Comparison of ENCODE assay signal across 20 cellular contexts in genomic region chr5:156178117-156178516, GRCh38.
DNase-seq lines count a peak whose midpoint lies in the region; ATAC-seq, FAIRE-seq and TF ChIP-seq lines count a peak whose summit lies in the region.
"Had no signal": no experiment of that assay in that cellular context is flagged by ENCODE, and none has a peak within 500 bp of the region (broad histone marks: within the 10 kb centered on the region; RNA-seq: fewer than 3 reads in every experiment).

No MANE protein-coding gene starts in this region.

- no peak overlapping the region for H2AFZ ChIP-seq in IMR-90 (replicated peaks; ENCODE audit: low read length, poor library complexity)

- CTCF ChIA-PET in A549 (lab: Yijun Ruan, JAX), result no interaction called here
- CTCF ChIA-PET in IMR-90 (lab: Yijun Ruan, JAX), result no interaction called here

- no peak overlapping the region for H3K23ac ChIP-seq in IMR-90 (ENCODE audit: low read depth, low read length)

- in situ Hi-C loops in IMR-90 (cut with MboI; ENCODE audit: low sequenced_read_pairs), result no loop called here

- no peaks in the 10 kb centered on the region for H4K20me1 ChIP-seq in IMR-90 (ENCODE audit: insufficient read depth, low read length)

- H3K4me1 ChIP-seq in A549, result peaks cover 26% of the 10 kb centered on the region
- no peaks in the 10 kb centered on the region for H3K4me1 ChIP-seq in IMR-90 (ENCODE audit: control insufficient read depth, insufficient read depth, low read length)

- no peak overlapping the region for H2AK5ac ChIP-seq in IMR-90 (ENCODE audit: low read depth, low read length)

- TF ChIP-seq RAD21 in A549 (conservative IDR thresholded peaks at IDR 0.05 in 1 of 2, IDR thresholded peaks at IDR 0.05 in 1 of 2), result no peak
- no peak for TF ChIP-seq RAD21 in IMR-90 (IDR thresholded peaks at IDR 0.05; ENCODE audit: low read length)

- WGBS in A549 (ENCODE audit: missing lambda C conversion rate), result 85% methylated on average over 5 of the region's 5 CpGs
- no CpG with 5 or more reads among the region's 5 CpGs for WGBS in IMR-90 (ENCODE audit: extremely low coverage in 2 of 2, insufficient read length in 1 of 2), 2 experiments

- no peak overlapping the region for H2BK20ac ChIP-seq in IMR-90 (ENCODE audit: low read depth, low read length)

- no peak overlapping the region for H3K56ac ChIP-seq in IMR-90 (ENCODE audit: extremely low read depth, insufficient read depth, low read length)

- H3K4me3 ChIP-seq in A549 (no peak overlapping the region), IMR-90 (ENCODE audit: insufficient read depth, low read depth, low read length) (no peak overlapping the region), fibroblast of mammary gland (ENCODE audit: control insufficient read depth, low read depth, low read length) (no peak overlapping the region)

- H2AK9ac ChIP-seq in IMR-90 (replicated peaks; ENCODE audit: low read depth, low read length, poor library complexity), result no peak overlapping the region

- no peak overlapping the region for H2BK15ac ChIP-seq in IMR-90 (ENCODE audit: low read depth, low read length)

- POLR2A ChIA-PET in A549 (lab: Yijun Ruan, JAX) (no interaction called here), IMR-90 (lab: Charles Lee; ENCODE audit: unreplicated experiment) (no interaction called here)

- H3K27ac ChIP-seq in A549 (peak overlapping the region in 1 of 2 experiments; percentile 70; a peak in 3 of 6 replicates), IMR-90 (ENCODE audit: insufficient read depth, low read length) (no peak overlapping the region), substantia nigra (ENCODE audit: low read depth, low read length, poor library complexity, severe bottlenecking) (no peak overlapping the region)

- dilution Hi-C loops in IMR-90 (cut with HindIII; ENCODE audit: low sequenced_read_pairs, unreplicated experiment), result no loop called here

- no peak overlapping the region for H3K4ac ChIP-seq in IMR-90 (ENCODE audit: low read depth, low read length)

- FAIRE-seq in A549 (lab: Jason Lieb, UNC), result peak; percentile 7
- FAIRE-seq: H1 had no signal

- ATAC-seq in A549 (no peak), IMR-90 (ENCODE audit: low read depth) (no peak)
- ATAC-seq: HCT116, Panc1 had no signal

- no peak overlapping the region for H3K4me2 ChIP-seq in A549
- H3K4me2 ChIP-seq in IMR-90 (ENCODE audit: low read depth, low read length), result no peak overlapping the region

- H3K9me3 ChIP-seq in A549, result peaks cover 28% of the 10 kb centered on the region
- H3K9me3 ChIP-seq in IMR-90 (ENCODE audit: control insufficient read depth, insufficient read depth, low read length), result no peaks in the 10 kb centered on the region

- no peak overlapping the region for H3K14ac ChIP-seq in IMR-90 (replicated peaks; ENCODE audit: low read depth, low read length)

- DNase-seq in A549 (ENCODE audit: low read depth in 1 of 2, low spot score in 1 of 2) (no peak), IMR-90 (peak; percentile 23), fibroblast of mammary gland (ENCODE audit: low read depth) (peak; percentile 3), left kidney (ENCODE audit: low read depth, low spot score) (peak; percentile 18), CD1c-positive myeloid dendritic cell (ENCODE audit: extremely low spot score) (no peak), substantia nigra (lab: John Stamatoyannopoulos, UW) (no peak)
- no peak for DNase-seq in NK-92 treated with Interleukin-12 subunit alpha and Interleukin-12 subunit beta, amount 100 ng/mL, for 24 hours (lab: John Stamatoyannopoulos, UW)
- DNase-seq: Calu3; CD4-positive, alpha-beta T cell; EL; KG1; NCI-H1092; NCI-H1436 treated with DMSO at 0.1 percent for 48 hours; NCI-H1930; NCI-H226; NCI-H510A treated with DMSO at 0.1 percent for 48 hours; NCI-H748 treated with DMSO at 0.1 percent for 48 hours had no signal

- TF ChIP-seq POLR2A in A549 (IDR thresholded peaks at IDR 0.05; ENCODE audit: low read length) (no peak), IMR-90 (IDR thresholded peaks at IDR 0.05; ENCODE audit: low read depth, low read length) (no peak)

- TF ChIP-seq CTCF in A549 (IDR thresholded peaks at IDR 0.05), result no peak
- no peak for TF ChIP-seq CTCF in IMR-90 (conservative IDR thresholded peaks at IDR 0.05; ENCODE audit: low read depth, low read length)
- TF ChIP-seq CTCF in fibroblast of mammary gland (conservative IDR thresholded peaks at IDR 0.05; ENCODE audit: control insufficient read depth, insufficient read depth, low read depth, low read length), result no peak

- no TSS peak for BruUV-seq in IMR-90 (replicated peaks; lab: Mats Ljungman, UMichigan)

- no peaks in the 10 kb centered on the region for H3K9me1 ChIP-seq in IMR-90 (ENCODE audit: insufficient read depth, low read length)

- no peak for TF ChIP-seq EP300 in A549 (IDR thresholded peaks at IDR 0.05)

- H3K9ac ChIP-seq in IMR-90 (ENCODE audit: low read depth, low read length), result no peak overlapping the region

- H4K91ac ChIP-seq in IMR-90 (ENCODE audit: insufficient read depth, low read depth, low read length), result no peak overlapping the region

- intact Hi-C loops in IMR-90 (cut with micrococcal nuclease), result loop anchor here (10.0 kb wide), 1 partner anchor 637 kb away; no protein-coding TSS in a partner anchor

- H2BK120ac ChIP-seq in IMR-90 (ENCODE audit: low read depth, low read length), result no peak overlapping the region

- no peak overlapping the region for H4K5ac ChIP-seq in IMR-90 (ENCODE audit: low read depth, low read length)

- H3K36me3 ChIP-seq in IMR-90 (ENCODE audit: control insufficient read depth, insufficient read depth, low read length), result no peaks in the 10 kb centered on the region

- no peak overlapping the region for H2BK5ac ChIP-seq in IMR-90 (ENCODE audit: low read depth, low read length, poor library complexity, severe bottlenecking)

- H3K27me3 ChIP-seq in IMR-90 (ENCODE audit: control insufficient read depth, insufficient read depth, low read length), result no peaks in the 10 kb centered on the region

- no peak overlapping the region for H3K18ac ChIP-seq in IMR-90 (ENCODE audit: low read depth, low read length)

- H4K8ac ChIP-seq in IMR-90 (ENCODE audit: low read depth in 2 of 2, low read length in 2 of 2), result no peak overlapping the region

- H3K79me1 ChIP-seq in IMR-90 (ENCODE audit: low read depth in 1 of 2, low read length in 2 of 2), result no peaks in the 10 kb centered on the region

TF ChIP-seq in A549, 52 proteins besides CTCF, POLR2A, EP300 and RAD21:
- no peak for TF ChIP-seq SREBF2 (IDR thresholded peaks at IDR 0.05)

TF ChIP-seq in IMR-90, 13 proteins besides CTCF, POLR2A, EP300 and RAD21:
- TF ChIP-seq MAFK (IDR thresholded peaks at IDR 0.05; ENCODE audit: low read depth, low read length) (no peak), ELK1 (IDR thresholded peaks at IDR 0.05; ENCODE audit: borderline replicate concordance, low read depth, low read length) (no peak), CEBPB (IDR thresholded peaks at IDR 0.05; ENCODE audit: low read depth, low read length) (no peak), NFE2L2 (IDR thresholded peaks at IDR 0.05; ENCODE audit: low read depth, low read length) (no peak), BHLHE40 (IDR thresholded peaks at IDR 0.05; ENCODE audit: low read depth, low read length) (no peak), SMC3 (IDR thresholded peaks at IDR 0.05; ENCODE audit: low read depth, low read length) (no peak), FOS (IDR thresholded peaks at IDR 0.05; ENCODE audit: low read depth, low read length) (no peak), RCOR1 (IDR thresholded peaks at IDR 0.05; ENCODE audit: insufficient replicate concordance, low read length) (no peak), MXI1 (IDR thresholded peaks at IDR 0.05; ENCODE audit: borderline replicate concordance, low read depth, low read length) (no peak), MAZ (IDR thresholded peaks at IDR 0.05; ENCODE audit: borderline replicate concordance, low read depth, low read length) (no peak), USF2 (IDR thresholded peaks at IDR 0.05; ENCODE audit: low read depth, low read length) (no peak), RFX5 (IDR thresholded peaks at IDR 0.05; ENCODE audit: low read depth, low read length) (no peak), CHD1 (IDR thresholded peaks at IDR 0.05; ENCODE audit: low read depth, low read length) (no peak)

Comparison
In these comparisons a context has a peak if more than half of its experiments do, and no peak if none do; other contexts are left out.
1. DNase-seq: peak in IMR-90 (single experiment), fibroblast of mammary gland (single experiment) and left kidney (single experiment); none in A549 (0 of 2), CD1c-positive myeloid dendritic cell (single experiment), substantia nigra (0 of 49) and NK-92 treated with Interleukin-12 subunit alpha and Interleukin-12 subunit beta, amount 100 ng/mL, for 24 hours (single experiment).